Comparison of ENCODE assay signal across 9 cellular contexts in the genomic region with DNA sequence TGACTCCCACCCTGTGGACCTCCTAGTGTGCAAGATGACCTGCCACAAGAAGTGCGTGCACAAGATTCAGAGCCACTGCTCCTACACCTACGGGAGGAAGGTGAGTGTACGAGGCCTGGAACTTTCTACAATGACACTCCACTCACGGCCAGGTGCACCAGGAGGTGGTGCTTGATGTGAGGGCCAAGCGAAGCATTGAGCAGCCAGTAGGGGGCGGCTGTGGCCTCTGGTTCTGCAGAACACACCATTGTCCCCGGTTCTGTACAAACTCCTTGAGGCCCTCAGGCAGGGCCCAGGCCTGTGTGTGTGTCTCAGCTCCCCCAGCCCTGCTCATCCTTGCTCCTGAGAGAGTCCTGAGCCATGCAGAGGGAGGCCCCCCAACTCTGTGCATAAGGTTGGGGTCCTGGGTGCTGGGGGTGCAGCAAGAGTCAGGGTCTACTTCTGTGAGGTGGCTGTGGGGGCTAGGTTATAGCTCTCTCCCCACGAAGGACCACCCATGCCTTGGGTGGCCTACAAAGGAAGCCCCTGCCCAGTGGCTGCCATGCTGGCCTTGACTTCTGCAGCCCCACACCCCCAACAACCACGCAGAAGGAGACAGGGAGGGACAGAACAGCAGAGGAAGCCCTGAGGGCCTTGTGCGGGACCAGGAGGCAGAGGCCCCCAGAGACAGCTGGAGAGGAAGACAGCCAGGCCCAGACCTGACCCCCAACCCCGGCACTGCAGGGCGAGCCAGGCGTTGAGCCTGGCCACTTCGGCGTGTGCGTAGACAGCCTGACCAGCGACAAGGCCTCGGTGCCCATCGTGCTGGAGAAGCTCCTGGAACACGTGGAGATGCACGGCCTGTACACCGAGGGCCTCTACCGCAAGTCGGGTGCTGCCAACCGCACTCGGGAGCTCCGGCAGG. TPM values are rescaled to one million over a fixed set of nuclear protein-coding genes. Genes with fewer than 3 reads are reported as not detected.
DNase-seq lines count a peak whose midpoint lies in the region; ATAC-seq and TF ChIP-seq lines count a peak whose summit lies in the region.
"Had no signal": no experiment of that assay in that cellular context is flagged by ENCODE, and none has a peak within 500 bp of the region (broad histone marks: within the 10 kb centered on the region; RNA-seq: fewer than 3 reads in every experiment).

No MANE protein-coding gene starts in this region.

- H3K4me1 ChIP-seq in right atrium auricular region = no peaks in the 10 kb centered on the region
- H3K4me1 ChIP-seq in PC-9 (replicated peaks; ENCODE audit: insufficient read depth) = no peaks in the 10 kb centered on the region
- H3K4me1 ChIP-seq in foreskin keratinocyte = no peaks in the 10 kb centered on the region

- no peaks in the 10 kb centered on the region for H4K20me1 ChIP-seq in PC-9 (ENCODE audit: insufficient read depth)

- peaks cover 11% of the 10 kb centered on the region for H3K4me1 Mint-ChIP-seq in activated T-helper 2 cell treated with anti-CD3 and anti-CD28 coated beads, Interferon-gamma antibody, Interleukin-2, Interleukin-4, amounts not matched to agents 10 μg/mL and 5 μg/mL and 100 μg/mL, durations not matched to agents 14 hours and 24 hours and 36 hours (ENCODE audit: low read depth)
- H3K4me1 Mint-ChIP-seq in progenitor cell of endocrine pancreas (ENCODE audit: low read depth) = no peaks in the 10 kb centered on the region

- POLR2A ChIA-PET in PC-9 (lab: Charles Lee; ENCODE audit: unreplicated experiment) = no interaction called here

- no peak overlapping the region for H3K4me3 Mint-ChIP-seq in activated T-helper 2 cell treated with anti-CD3 and anti-CD28 coated beads, Interferon-gamma antibody, Interleukin-2, Interleukin-4, amounts not matched to agents 10 μg/mL and 5 μg/mL and 100 μg/mL, durations not matched to agents 14 hours and 24 hours and 36 hours (ENCODE audit: low read depth)
- no peak overlapping the region for H3K4me3 Mint-ChIP-seq in progenitor cell of endocrine pancreas (ENCODE audit: low read depth)

- H3K4me2 ChIP-seq in PC-9 = no peak overlapping the region

- H3K36me3 ChIP-seq in right atrium auricular region (peaks cover 48% of the 10 kb centered on the region), PC-9 (ENCODE audit: low read depth) (0 out of 2 replicates have a peak, but pooled peaks cover 6% of the 10 kb centered on the region)

- no peak overlapping the region for H3K27ac ChIP-seq in right atrium auricular region
- H3K27ac ChIP-seq in PC-9 = no peak overlapping the region
- no peak overlapping the region for H3K27ac ChIP-seq in foreskin keratinocyte
- H3K27ac ChIP-seq: epithelial cell of prostate had no signal

- no peak overlapping the region for H2AFZ ChIP-seq in PC-9

- H3K27me3 ChIP-seq in right atrium auricular region = no peaks in the 10 kb centered on the region
- H3K27me3 ChIP-seq in PC-9 (ENCODE audit: insufficient read depth, low read depth) = no peaks in the 10 kb centered on the region
- H3K27me3 ChIP-seq in foreskin keratinocyte = no peaks in the 10 kb centered on the region

- peak; percentile 70 for DNase-seq in Right ventricle myocardium inferior (ENCODE audit: missing footprints)
- DNase-seq in right atrium auricular region (ENCODE audit: low spot score) = no peak
- peak; percentile 50 to 57 for DNase-seq in PC-9
- DNase-seq in activated T-helper 2 cell treated with anti-CD3 and anti-CD28 coated beads, Interferon-gamma antibody, Interleukin-2, Interleukin-4, amounts not matched to agents 10 μg/mL and 5 μg/mL and 100 μg/mL, durations not matched to agents 14 hours and 24 hours and 36 hours (ENCODE audit: low spot score) = peak; percentile 40
- DNase-seq in foreskin keratinocyte = peak in 1 of 2 donors; percentile 44
- peak; percentile 36 for DNase-seq in progenitor cell of endocrine pancreas (ENCODE audit: low spot score, unreplicated experiment)
- DNase-seq in epidermal melanocyte (ENCODE audit: insufficient read length, low spot score) = no peak

- no peaks in the 10 kb centered on the region for H3K9me3 Mint-ChIP-seq in activated T-helper 2 cell treated with anti-CD3 and anti-CD28 coated beads, Interferon-gamma antibody, Interleukin-2, Interleukin-4, amounts not matched to agents 10 μg/mL and 5 μg/mL and 100 μg/mL, durations not matched to agents 14 hours and 24 hours and 36 hours
- no peaks in the 10 kb centered on the region for H3K9me3 Mint-ChIP-seq in progenitor cell of endocrine pancreas (ENCODE audit: low read depth)

- ATAC-seq in Right ventricle myocardium inferior = peak; percentile 42
- ATAC-seq in foreskin keratinocyte = peak; percentile 63
- no peak for ATAC-seq in HG02973 (IDR thresholded peaks at IDR 0.05; ENCODE audit: unreplicated experiment)

- CTCF ChIA-PET in PC-9 (lab: Charles Lee) = interaction anchor here (0.9 kb wide), 1 partner anchor 10 kb away, joined by 3 read pairs; a partner anchor contains a TSS

- H3K9me2 ChIP-seq in PC-9 (ENCODE audit: insufficient read depth) = no peaks in the 10 kb centered on the region

- TF ChIP-seq CTCF in right atrium auricular region (IDR thresholded peaks at IDR 0.05) (peak in 1 of 2 donors; percentile 70), PC-9 (conservative IDR thresholded peaks at IDR 0.05) (peak; percentile 83), foreskin keratinocyte (conservative IDR thresholded peaks at IDR 0.05) (peak; percentile 83), progenitor cell of endocrine pancreas (IDR thresholded peaks at IDR 0.05; ENCODE audit: unreplicated experiment) (peak; percentile 70)

- peaks cover 26% of the 10 kb centered on the region for H3F3A ChIP-seq in PC-9 (ENCODE audit: insufficient read depth, low read depth)

- no peaks in the 10 kb centered on the region for H3K27me3 Mint-ChIP-seq in activated T-helper 2 cell treated with anti-CD3 and anti-CD28 coated beads, Interferon-gamma antibody, Interleukin-2, Interleukin-4, amounts not matched to agents 10 μg/mL and 5 μg/mL and 100 μg/mL, durations not matched to agents 14 hours and 24 hours and 36 hours (ENCODE audit: low read depth)
- no peaks in the 10 kb centered on the region for H3K27me3 Mint-ChIP-seq in progenitor cell of endocrine pancreas

- no peak overlapping the region for H3K4me3 ChIP-seq in right atrium auricular region
- no peak overlapping the region for H3K4me3 ChIP-seq in PC-9

- H3K9me3 ChIP-seq in right atrium auricular region (no peaks in the 10 kb centered on the region), PC-9 (ENCODE audit: insufficient read depth, low read depth) (no peaks in the 10 kb centered on the region)

- BruUV-seq in PC-9 (replicated peaks; lab: Mats Ljungman, UMichigan) = no TSS peak

- no peak overlapping the region for H3K27ac Mint-ChIP-seq in activated T-helper 2 cell treated with anti-CD3 and anti-CD28 coated beads, Interferon-gamma antibody, Interleukin-2, Interleukin-4, amounts not matched to agents 10 μg/mL and 5 μg/mL and 100 μg/mL, durations not matched to agents 14 hours and 24 hours and 36 hours
- no peak overlapping the region for H3K27ac Mint-ChIP-seq in progenitor cell of endocrine pancreas

- intact Hi-C loops in Right ventricle myocardium inferior (cut with DNase I) = loop anchor here (2.0 kb wide), 1 partner anchor 77 kb away; no protein-coding TSS in a partner anchor
- intact Hi-C loops in PC-9 (cut with micrococcal nuclease; ENCODE audit: unreplicated experiment) = loop anchor here (1.0 kb wide), 1 partner anchor 77 kb away; no protein-coding TSS in a partner anchor
- intact Hi-C loops in activated T-helper 2 cell treated with anti-CD3 and anti-CD28 coated beads, Interferon-gamma antibody, Interleukin-2, Interleukin-4, amounts not matched to agents 10 μg/mL and 5 μg/mL and 100 μg/mL, durations not matched to agents 14 hours and 24 hours and 36 hours (cut with micrococcal nuclease) = no loop called here

- peaks cover 73% of the 10 kb centered on the region for H3K36me3 Mint-ChIP-seq in activated T-helper 2 cell treated with anti-CD3 and anti-CD28 coated beads, Interferon-gamma antibody, Interleukin-2, Interleukin-4, amounts not matched to agents 10 μg/mL and 5 μg/mL and 100 μg/mL, durations not matched to agents 14 hours and 24 hours and 36 hours (ENCODE audit: low read depth)
- H3K36me3 Mint-ChIP-seq in progenitor cell of endocrine pancreas (ENCODE audit: insufficient read depth) = peaks cover 31% of the 10 kb centered on the region

- no peaks in the 10 kb centered on the region for H3K79me2 ChIP-seq in PC-9 (ENCODE audit: low read depth)

RNA-seq across cellular contexts. Expression of a gene that starts 9.7 kb away (rescaled TPM):
- total RNA-seq in Right ventricle myocardium inferior (32.8 TPM), right atrium auricular region (10 to 100 TPM; 17.5 to 18.4 TPM), PC-9 (2021) (19.8 and 22.5 TPM in 2 replicates), foreskin keratinocyte (20.7 and 21.5 TPM in 2 replicates), progenitor cell of endocrine pancreas (23.6 and 27.2 TPM in 2 replicates)
- total RNA-seq in activated T-helper 2 cell treated with anti-CD3 and anti-CD28 coated beads, Interferon-gamma antibody, Interleukin-2, Interleukin-4, amounts not matched to agents 10 μg/mL and 5 μg/mL and 100 μg/mL, durations not matched to agents 14 hours and 24 hours and 36 hours = 26.4 and 27.2 TPM in 2 replicates
- 33.1 and 36.8 TPM in 2 replicates for polyA plus RNA-seq in foreskin keratinocyte

RNA-seq across cellular contexts. Expression of a gene that starts 20.5 kb away (rescaled TPM):
- total RNA-seq in Right ventricle myocardium inferior = 26.0 TPM
- 1 to 10 TPM; 5.9 to 8.2 TPM for total RNA-seq in right atrium auricular region
- total RNA-seq in PC-9 (2021) = 30.6 and 34.5 TPM in 2 replicates
- 20.7 and 22.0 TPM in 2 replicates for total RNA-seq in activated T-helper 2 cell treated with anti-CD3 and anti-CD28 coated beads, Interferon-gamma antibody, Interleukin-2, Interleukin-4, amounts not matched to agents 10 μg/mL and 5 μg/mL and 100 μg/mL, durations not matched to agents 14 hours and 24 hours and 36 hours
- 12.3 and 14.4 TPM in 2 replicates for total RNA-seq in foreskin keratinocyte
- polyA plus RNA-seq in foreskin keratinocyte = 16.7 and 21.7 TPM in 2 replicates
- 20.1 and 21.8 TPM in 2 replicates for total RNA-seq in progenitor cell of endocrine pancreas

RNA-seq across cellular contexts. Expression of a gene that starts 40.2 kb away (rescaled TPM):
- total RNA-seq in Right ventricle myocardium inferior (76.4 TPM), right atrium auricular region (10 to 100 TPM; 63.6 to 69.7 TPM), PC-9 (2021) (90.8 and 112 TPM in 2 replicates), foreskin keratinocyte (30.2 and 35.3 TPM in 2 replicates), progenitor cell of endocrine pancreas (134 and 150 TPM in 2 replicates)
- total RNA-seq in activated T-helper 2 cell treated with anti-CD3 and anti-CD28 coated beads, Interferon-gamma antibody, Interleukin-2, Interleukin-4, amounts not matched to agents 10 μg/mL and 5 μg/mL and 100 μg/mL, durations not matched to agents 14 hours and 24 hours and 36 hours = 13.2 and 13.4 TPM in 2 replicates
- 37.9 and 41.6 TPM in 2 replicates for polyA plus RNA-seq in foreskin keratinocyte

RNA-seq across cellular contexts. Expression of a gene that starts 59.1 kb away (rescaled TPM):
- total RNA-seq in Right ventricle myocardium inferior (7.6 TPM), right atrium auricular region (1 to 10 TPM; 4.3 to 6.6 TPM), PC-9 (2021) (not detected in 2 replicates), foreskin keratinocyte (not detected in 2 replicates), progenitor cell of endocrine pancreas (0.38 and 0.51 TPM in 2 replicates)
- 0.07 TPM in 1 of 2 replicates, not detected in the other for total RNA-seq in activated T-helper 2 cell treated with anti-CD3 and anti-CD28 coated beads, Interferon-gamma antibody, Interleukin-2, Interleukin-4, amounts not matched to agents 10 μg/mL and 5 μg/mL and 100 μg/mL, durations not matched to agents 14 hours and 24 hours and 36 hours
- 0.04 TPM in 1 of 2 replicates, not detected in the other for polyA plus RNA-seq in foreskin keratinocyte

Comparison
In these comparisons a context has a peak if more than half of its experiments do, and no peak if none do; other contexts are left out.
1. DNase-seq: peak in Right ventricle myocardium inferior (single experiment), PC-9 (2 of 2), activated T-helper 2 cell treated with anti-CD3 and anti-CD28 coated beads, Interferon-gamma antibody, Interleukin-2, Interleukin-4, amounts not matched to agents 10 μg/mL and 5 μg/mL and 100 μg/mL, durations not matched to agents 14 hours and 24 hours and 36 hours (single experiment) and progenitor cell of endocrine pancreas (single experiment); none in right atrium auricular region (single experiment) and epidermal melanocyte (single experiment).